ENCODE assay signal across 22 cellular contexts in genomic region chr18:6743988-6744387, GRCh38. TPM values are rescaled to one million over a fixed set of nuclear protein-coding genes. Genes with fewer than 3 reads are reported as not detected.
"Had no signal": no experiment of that assay in that cellular context is flagged by ENCODE, and none has a peak within 500 bp of the region (broad histone marks: within the 10 kb centered on the region; RNA-seq: fewer than 3 reads in every experiment).

No MANE protein-coding gene starts in this region.

- H3K4me3 Mint-ChIP-seq: activated CD4-positive, alpha-beta T cell treated with anti-CD3 and anti-CD28 coated beads, Interleukin-2, amount 10 ng/mL, durations not matched to agents 7 days and 5 days; activated CD8-positive, alpha-beta memory T cell treated with anti-CD3 and anti-CD28 coated beads, Interleukin-2, amount 10 ng/mL, durations not matched to agents 7 days and 5 days; activated CD8-positive, alpha-beta T cell treated with anti-CD3 and anti-CD28 coated beads for 36 hours; activated naive CD4-positive, alpha-beta T cell treated with anti-CD3 and anti-CD28 coated beads, Interleukin-2, amount 10 ng/mL, durations not matched to agents 7 days and 5 days; naive thymus-derived CD4-positive, alpha-beta T cell had no signal

- H3K9me3 Mint-ChIP-seq: activated CD4-positive, alpha-beta T cell treated with anti-CD3 and anti-CD28 coated beads, Interleukin-2, amount 10 ng/mL, durations not matched to agents 7 days and 5 days had no signal

- H3K27ac ChIP-seq: epithelial cell of prostate, lower lobe of right lung, sigmoid colon, spleen, thoracic aorta, upper lobe of right lung, VCaP had no signal

- H3K4me1 Mint-ChIP-seq: activated CD4-positive, alpha-beta T cell treated with anti-CD3 and anti-CD28 coated beads, Interleukin-2, amount 10 ng/mL, durations not matched to agents 7 days and 5 days; activated CD8-positive, alpha-beta memory T cell treated with anti-CD3 and anti-CD28 coated beads, Interleukin-2, amount 10 ng/mL, durations not matched to agents 7 days and 5 days; activated naive CD4-positive, alpha-beta T cell treated with anti-CD3 and anti-CD28 coated beads, Interleukin-2, amount 10 ng/mL, durations not matched to agents 7 days and 5 days; naive thymus-derived CD4-positive, alpha-beta T cell had no signal

- H3K27me3 ChIP-seq: sigmoid colon, spleen, upper lobe of right lung had no signal

- H3K4me3 ChIP-seq: lower lobe of right lung, sigmoid colon, spleen, thoracic aorta, upper lobe of right lung had no signal

- H3K27ac Mint-ChIP-seq: activated CD4-positive, alpha-beta T cell treated with anti-CD3 and anti-CD28 coated beads, Interleukin-2, amount 10 ng/mL, durations not matched to agents 7 days and 5 days; activated CD8-positive, alpha-beta memory T cell treated with anti-CD3 and anti-CD28 coated beads, Interleukin-2, amount 10 ng/mL, durations not matched to agents 7 days and 5 days; activated CD8-positive, alpha-beta T cell treated with anti-CD3 and anti-CD28 coated beads for 36 hours; activated naive CD4-positive, alpha-beta T cell treated with anti-CD3 and anti-CD28 coated beads, Interleukin-2, amount 10 ng/mL, durations not matched to agents 7 days and 5 days; naive thymus-derived CD4-positive, alpha-beta T cell had no signal

- H3K36me3 ChIP-seq: lower lobe of right lung, sigmoid colon, spleen, thoracic aorta, upper lobe of right lung had no signal

- DNase-seq: activated CD4-positive, alpha-beta T cell treated with anti-CD3 and anti-CD28 coated beads, Interleukin-2, amount 10 ng/mL, durations not matched to agents 7 days and 5 days; activated CD4-positive, CD25-positive, alpha-beta regulatory T cell treated with anti-CD3 and anti-CD28 coated beads, Interleukin-2, amount 50 U/mL, for 72 hours; activated CD8-positive, alpha-beta memory T cell treated with anti-CD3 and anti-CD28 coated beads, Interleukin-2, amount 10 ng/mL, durations not matched to agents 7 days and 5 days; activated CD8-positive, alpha-beta T cell treated with anti-CD3 and anti-CD28 coated beads for 36 hours; activated effector memory CD4-positive, alpha-beta T cell treated with anti-CD3 and anti-CD28 coated beads, Interleukin-2, amount 50 U/mL, for 16 hours; activated naive CD4-positive, alpha-beta T cell treated with anti-CD3 and anti-CD28 coated beads, Interleukin-2, amount 10 ng/mL, durations not matched to agents 7 days and 5 days; activated T-cell treated with anti-CD3 and anti-CD28 coated beads for 4 hours; amygdala; cerebellar nuclear complex; cortex of kidney; left colon; lower lobe of right lung; naive thymus-derived CD4-positive, alpha-beta T cell; sigmoid colon; spleen; stimulated activated CD4-positive, alpha-beta T cell treated with anti-CD3 and anti-CD28 coated beads, Interleukin-4, amount 100 ng/mL, for 1 hour; stimulated activated naive CD4-positive, alpha-beta T cell treated with Interleukin-2 at 50 U/mL for 16 hours; upper lobe of right lung had no signal

- H3K9me3 ChIP-seq: lower lobe of right lung, sigmoid colon, spleen, thoracic aorta, upper lobe of right lung had no signal

- H3K27me3 Mint-ChIP-seq: activated CD4-positive, alpha-beta T cell treated with anti-CD3 and anti-CD28 coated beads, Interleukin-2, amount 10 ng/mL, durations not matched to agents 7 days and 5 days; activated CD8-positive, alpha-beta memory T cell treated with anti-CD3 and anti-CD28 coated beads, Interleukin-2, amount 10 ng/mL, durations not matched to agents 7 days and 5 days; activated naive CD4-positive, alpha-beta T cell treated with anti-CD3 and anti-CD28 coated beads, Interleukin-2, amount 10 ng/mL, durations not matched to agents 7 days and 5 days; naive thymus-derived CD4-positive, alpha-beta T cell had no signal

- H3K4me1 ChIP-seq: lower lobe of right lung, upper lobe of right lung had no signal

- ATAC-seq: activated CD8-positive, alpha-beta memory T cell treated with anti-CD3 and anti-CD28 coated beads, Interleukin-2, amount 10 ng/mL, durations not matched to agents 7 days and 5 days; activated CD8-positive, alpha-beta T cell treated with anti-CD3 and anti-CD28 coated beads for 36 hours; left colon; lower lobe of right lung; naive thymus-derived CD4-positive, alpha-beta T cell; upper lobe of right lung had no signal

- H3K36me3 Mint-ChIP-seq: activated CD8-positive, alpha-beta memory T cell treated with anti-CD3 and anti-CD28 coated beads, Interleukin-2, amount 10 ng/mL, durations not matched to agents 7 days and 5 days; activated naive CD4-positive, alpha-beta T cell treated with anti-CD3 and anti-CD28 coated beads, Interleukin-2, amount 10 ng/mL, durations not matched to agents 7 days and 5 days; naive thymus-derived CD4-positive, alpha-beta T cell had no signal

RNA-seq across cellular contexts. Expression of gene ARHGAP28, which starts 14.5 kb away (rescaled TPM):
- total RNA-seq: activated CD4-positive, alpha-beta T cell treated with anti-CD3 and anti-CD28 coated beads, Interleukin-2, amount 10 ng/mL, durations not matched to agents 7 days and 5 days; activated CD8-positive, alpha-beta memory T cell treated with anti-CD3 and anti-CD28 coated beads, Interleukin-2, amount 10 ng/mL, durations not matched to agents 7 days and 5 days; activated CD8-positive, alpha-beta T cell treated with anti-CD3 and anti-CD28 coated beads for 36 hours; naive thymus-derived CD4-positive, alpha-beta T cell; T-helper 2 cell treated with Interferon-gamma antibody and Interleukin-4, amounts not matched to agents 100 ng/mL and 5 ng/mL, for 36 hours had no signal
